8 cellular contexts compared by ENCODE assay signal in genomic region chr2:79053486-79053885, GRCh38. TPM values are rescaled to one million over a fixed set of nuclear protein-coding genes. Genes with fewer than 3 reads are reported as not detected.
"Had no signal": no experiment of that assay in that cellular context is flagged by ENCODE, and none has a peak within 500 bp of the region (broad histone marks: within the 10 kb centered on the region; RNA-seq: fewer than 3 reads in every experiment).

No MANE protein-coding gene starts in this region.

RNA-seq across cellular contexts. Expression of gene REG3G, which starts 28.0 kb away (rescaled TPM):
- total RNA-seq: LHCN-M2, MCF 10A, OCI-LY7, PC-9, Right ventricle myocardium inferior, RPMI7951, SJSA1 had no signal
- polyA plus RNA-seq: SK-N-SH had no signal

RNA-seq across cellular contexts. Expression of gene REG1B, which starts 34.3 kb away (rescaled TPM):
- total RNA-seq: LHCN-M2, MCF 10A, OCI-LY7, PC-9, Right ventricle myocardium inferior, RPMI7951, SJSA1 had no signal
- polyA plus RNA-seq: SK-N-SH had no signal
